Comparison of ENCODE assay signal across 8 cellular contexts in genomic region chr5:32232441-32233219, GRCh38. TPM values are rescaled to one million over a fixed set of nuclear protein-coding genes. Genes with fewer than 3 reads are reported as not detected.
DNase-seq lines count a peak whose midpoint lies in the region; ATAC-seq and TF ChIP-seq lines count a peak whose summit lies in the region.

No MANE protein-coding gene starts in this region.

- H3K4me2 ChIP-seq in GM23248 (ENCODE audit: unreplicated experiment): no peak overlapping the region

- peak; percentile 89 for ATAC-seq in foreskin keratinocyte

- H3K9me3 ChIP-seq in GM23248 (ENCODE audit: low read depth) (no peaks in the 10 kb centered on the region), subcutaneous abdominal adipose tissue (ENCODE audit: control insufficient read depth in 5 of 5, low read length in 5 of 5) (no peaks in the 10 kb centered on the region)

- in situ Hi-C loops in GM23248 (cut with MboI): loop anchor here (25.0 kb wide), 1 partner anchor 380 kb away; no protein-coding TSS in a partner anchor

- no peaks in the 10 kb centered on the region for H3K9me2 ChIP-seq in GM23248 (ENCODE audit: insufficient read depth)

- H3K27me3 ChIP-seq in GM23248 (replicated peaks; ENCODE audit: insufficient read depth) (no peaks in the 10 kb centered on the region), foreskin keratinocyte (no peaks in the 10 kb centered on the region), subcutaneous abdominal adipose tissue (ENCODE audit: control insufficient read depth in 5 of 5, insufficient read depth in 4 of 5, low read length in 5 of 5) (no peaks in the 10 kb centered on the region)

- no peak overlapping the region for H2AFZ ChIP-seq in GM23248

- DNase-seq in EL (peak; percentile 70), GM23248 (peak; percentile 86), LNCaP clone FGC (ENCODE audit: low read depth) (peak; percentile 70), SHP77 (lab: John Stamatoyannopoulos, UW) (peak; percentile 77 to 85), foreskin keratinocyte (peak in 1 of 2 donors; percentile 38), nucleus accumbens (lab: John Stamatoyannopoulos, UW) (peak in 55 of 56 donors; percentile 9 to 91 (median 68))
- peak; percentile 90 for DNase-seq in activated effector memory CD4-positive, alpha-beta T cell treated with anti-CD3 and anti-CD28 coated beads, Interleukin-2, amount 50 U/mL, for 16 hours

- H3K9ac ChIP-seq in GM23248 (no peak overlapping the region), subcutaneous abdominal adipose tissue (ENCODE audit: low read length in 5 of 5) (peak overlapping the region in 3 of 5 donors; percentile 10 to 44 (median 36))

- H3K36me3 ChIP-seq in GM23248 (ENCODE audit: low read depth) (peaks cover 9% of the 10 kb centered on the region; the same call in 1 of the 2 replicates), subcutaneous abdominal adipose tissue (ENCODE audit: control insufficient read depth in 5 of 5, insufficient read depth in 5 of 5, low read length in 5 of 5) (peaks cover 5 to 59% (median 44%) of the 10 kb centered on the region in 5 donors)

- H3K4me1 ChIP-seq in GM23248 (ENCODE audit: insufficient read depth) (peaks cover 10% of the 10 kb centered on the region), foreskin keratinocyte (no peaks in the 10 kb centered on the region), subcutaneous abdominal adipose tissue (ENCODE audit: control insufficient read depth in 5 of 5, insufficient read depth in 5 of 5, low read length in 5 of 5) (peaks cover 15 to 35% (median 31%) of the 10 kb centered on the region in 5 donors)

- WGBS in GM23248 (ENCODE audit: low coverage in 1 of 2, low lambda C conversion rate in 2 of 2, missing lambda C conversion rate in 2 of 2), 2 experiments: 31 to 37% methylated on average over 11 of the region's 11 CpGs

- H3K27ac ChIP-seq in GM23248: no peak overlapping the region
- H3K27ac ChIP-seq in foreskin keratinocyte: no peak overlapping the region
- H3K27ac ChIP-seq in subcutaneous abdominal adipose tissue (ENCODE audit: low read depth, low read length): peak overlapping the region; percentile 89

- peaks cover 30% of the 10 kb centered on the region for H3F3A ChIP-seq in GM23248 (ENCODE audit: insufficient read depth)

- TF ChIP-seq CTCF in LNCaP clone FGC (IDR thresholded peaks at IDR 0.05; ENCODE audit: control insufficient read depth, extremely low read depth, insufficient read depth) (peak; percentile 84), foreskin keratinocyte (conservative IDR thresholded peaks at IDR 0.05) (peak; percentile 79)

- no peaks in the 10 kb centered on the region for H3K79me2 ChIP-seq in GM23248 (ENCODE audit: insufficient read depth)

- no peaks in the 10 kb centered on the region for H4K20me1 ChIP-seq in GM23248 (ENCODE audit: insufficient read depth)

- no peak overlapping the region for H3K4me3 ChIP-seq in GM23248
- no peak overlapping the region for H3K4me3 ChIP-seq in LNCaP clone FGC (ENCODE audit: low read depth, low read length)
- no peak overlapping the region for H3K4me3 ChIP-seq in subcutaneous abdominal adipose tissue (ENCODE audit: low read depth in 1 of 5, low read length in 5 of 5)

RNA-seq across cellular contexts. Expression of gene GOLPH3, which starts 58.5 kb away (rescaled TPM):
- 102 and 103 TPM in 2 replicates for total RNA-seq in GM23248 (2014; rRNA removed; shearing (Covaris generic))
- polyA plus RNA-seq in GM23248 (2016; fragmentation: Nextera tagmentation; extraction: Ambion mirVana): 120 and 121 TPM in 2 replicates
- 41.6 and 45.4 TPM in 2 replicates for total RNA-seq in foreskin keratinocyte
- 20.4 and 25.4 TPM in 2 replicates for polyA plus RNA-seq in foreskin keratinocyte
